In the genomic region with DNA sequence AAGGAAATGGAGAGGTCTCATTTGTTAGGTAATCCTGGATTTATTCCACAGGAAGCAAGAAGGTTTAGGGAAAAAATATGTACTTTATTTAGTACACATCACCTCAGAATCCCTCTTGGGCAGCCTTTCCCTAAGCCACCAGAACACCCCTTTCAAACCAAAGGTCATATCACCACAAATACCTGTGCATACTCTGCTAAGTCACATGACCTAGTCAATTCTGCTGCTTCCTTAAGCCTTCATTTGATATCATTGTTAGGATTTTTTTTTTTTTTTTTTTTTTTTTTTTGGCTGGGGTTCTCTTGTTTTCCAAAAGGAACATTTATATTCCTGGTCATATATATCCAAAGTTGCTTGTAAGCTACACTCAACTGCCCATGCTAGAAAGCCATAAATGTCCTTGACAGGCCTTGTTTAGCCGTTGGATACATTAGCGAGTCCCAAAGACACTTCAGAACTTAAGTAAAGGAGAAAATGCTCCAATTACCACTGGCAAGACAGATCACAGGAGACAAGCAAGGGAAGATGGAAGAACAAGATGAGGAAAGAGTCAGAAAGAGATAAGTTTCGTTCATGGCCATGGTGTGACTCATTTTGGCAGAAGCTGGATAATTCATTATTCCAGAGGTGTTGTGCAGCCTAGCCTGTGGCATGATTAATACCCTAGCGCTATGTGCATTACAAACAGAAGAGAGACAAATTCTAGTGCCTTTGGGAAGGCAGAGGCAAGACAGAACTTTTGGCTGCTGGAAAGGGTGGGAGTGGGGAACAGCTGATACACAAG, we compare ENCODE assay signal across 2 cellular contexts.
TF ChIP-seq lines count a peak whose summit lies in the region.

No MANE protein-coding gene starts in this region.

TF ChIP-seq in K562, 482 proteins besides CTCF, POLR2A, EP300 and RAD21 (continues in another document):
- TF ChIP-seq GATA2 (CRISPR knock-in tag; IDR thresholded peaks at IDR 0.05) = peak; percentile 48; the same call in 1 of the 2 replicates
- 0 out of 2 replicates have a peak, but pooled peaks have one; percentile 38 for TF ChIP-seq GATAD2A (IDR thresholded peaks at IDR 0.05)
- peak; percentile 30; the same call in 1 of the 2 replicates for TF ChIP-seq TOE1 (IDR thresholded peaks at IDR 0.05; ENCODE audit: borderline replicate concordance)
- no peak for TF ChIP-seq TOE1 (CRISPR knock-in tag; IDR thresholded peaks at IDR 0.05; ENCODE audit: borderline replicate concordance, low read depth)
- TF ChIP-seq THRA (IDR thresholded peaks at IDR 0.05) = no peak
- TF ChIP-seq, protein P1, sequence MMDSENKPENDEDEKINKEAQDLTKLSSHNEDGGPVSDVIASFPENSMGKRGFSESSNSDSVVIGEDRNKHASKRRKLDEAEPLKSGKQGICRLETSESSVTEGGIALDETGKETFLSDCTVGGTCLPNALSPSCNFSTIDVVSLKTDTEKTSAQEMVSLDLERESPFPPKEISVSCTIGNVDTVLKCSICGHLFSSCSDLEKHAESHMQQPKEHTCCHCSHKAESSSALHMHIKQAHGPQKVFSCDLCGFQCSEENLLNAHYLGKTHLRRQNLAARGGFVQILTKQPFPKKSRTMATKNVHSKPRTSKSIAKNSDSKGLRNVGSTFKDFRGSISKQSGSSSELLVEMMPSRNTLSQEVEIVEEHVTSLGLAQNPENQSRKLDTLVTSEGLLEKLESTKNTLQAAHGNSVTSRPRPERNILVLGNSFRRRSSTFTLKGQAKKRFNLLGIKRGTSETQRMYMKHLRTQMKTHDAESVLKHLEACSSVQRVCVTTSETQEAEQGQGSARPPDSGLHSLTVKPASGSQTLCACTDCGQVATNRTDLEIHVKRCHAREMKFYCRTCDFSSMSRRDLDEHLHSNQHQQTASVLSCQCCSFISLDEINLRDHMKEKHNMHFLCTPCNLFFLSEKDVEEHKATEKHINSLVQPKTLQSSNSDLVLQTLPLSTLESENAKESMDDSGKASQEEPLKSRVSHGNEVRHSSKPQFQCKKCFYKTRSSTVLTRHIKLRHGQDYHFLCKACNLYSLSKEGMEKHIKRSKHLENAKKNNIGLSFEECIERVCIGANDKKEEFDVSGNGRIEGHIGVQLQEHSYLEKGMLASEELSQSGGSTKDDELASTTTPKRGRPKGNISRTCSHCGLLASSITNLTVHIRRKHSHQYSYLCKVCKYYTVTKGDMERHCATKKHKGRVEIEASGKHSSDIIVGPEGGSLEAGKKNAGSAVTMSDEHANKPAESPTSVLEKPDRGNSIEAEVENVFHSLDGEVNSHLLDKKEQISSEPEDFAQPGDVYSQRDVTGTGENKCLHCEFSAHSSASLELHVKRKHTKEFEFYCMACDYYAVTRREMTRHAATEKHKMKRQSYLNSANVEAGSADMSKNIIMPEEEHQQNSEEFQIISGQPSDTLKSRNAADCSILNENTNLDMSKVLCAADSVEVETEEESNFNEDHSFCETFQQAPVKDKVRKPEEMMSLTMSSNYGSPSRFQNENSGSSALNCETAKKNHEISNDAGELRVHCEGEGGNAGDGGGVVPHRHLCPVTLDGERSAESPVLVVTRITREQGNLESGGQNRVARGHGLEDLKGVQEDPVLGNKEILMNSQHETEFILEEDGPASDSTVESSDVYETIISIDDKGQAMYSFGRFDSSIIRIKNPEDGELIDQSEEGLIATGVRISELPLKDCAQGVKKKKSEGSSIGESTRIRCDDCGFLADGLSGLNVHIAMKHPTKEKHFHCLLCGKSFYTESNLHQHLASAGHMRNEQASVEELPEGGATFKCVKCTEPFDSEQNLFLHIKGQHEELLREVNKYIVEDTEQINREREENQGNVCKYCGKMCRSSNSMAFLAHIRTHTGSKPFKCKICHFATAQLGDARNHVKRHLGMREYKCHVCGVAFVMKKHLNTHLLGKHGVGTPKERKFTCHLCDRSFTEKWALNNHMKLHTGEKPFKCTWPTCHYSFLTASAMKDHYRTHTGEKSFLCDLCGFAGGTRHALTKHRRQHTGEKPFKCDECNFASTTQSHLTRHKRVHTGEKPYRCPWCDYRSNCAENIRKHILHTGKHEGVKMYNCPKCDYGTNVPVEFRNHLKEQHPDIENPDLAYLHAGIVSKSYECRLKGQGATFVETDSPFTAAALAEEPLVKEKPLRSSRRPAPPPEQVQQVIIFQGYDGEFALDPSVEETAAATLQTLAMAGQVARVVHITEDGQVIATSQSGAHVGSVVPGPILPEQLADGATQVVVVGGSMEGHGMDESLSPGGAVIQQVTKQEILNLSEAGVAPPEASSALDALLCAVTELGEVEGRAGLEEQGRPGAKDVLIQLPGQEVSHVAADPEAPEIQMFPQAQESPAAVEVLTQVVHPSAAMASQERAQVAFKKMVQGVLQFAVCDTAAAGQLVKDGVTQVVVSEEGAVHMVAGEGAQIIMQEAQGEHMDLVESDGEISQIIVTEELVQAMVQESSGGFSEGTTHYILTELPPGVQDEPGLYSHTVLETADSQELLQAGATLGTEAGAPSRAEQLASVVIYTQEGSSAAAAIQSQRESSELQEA (IDR thresholded peaks at IDR 0.05; ENCODE audit: low read depth) = no peak
- TF ChIP-seq MEIS2 (IDR thresholded peaks at IDR 0.05; ENCODE audit: partially characterized antibody) = peak; percentile 88
- no peak for TF ChIP-seq ZBTB2 (IDR thresholded peaks at IDR 0.05)
- peak; percentile 85 for TF ChIP-seq JUND (IDR thresholded peaks at IDR 0.05; ENCODE audit: borderline replicate concordance, low read depth, low read length)
- peak; percentile 81; the same call in 2 of the 3 replicates for TF ChIP-seq JUND (tag; IDR thresholded peaks at IDR 0.05; ENCODE audit: borderline replicate concordance, low read depth, low read length)
- TF ChIP-seq MTA2 (IDR thresholded peaks at IDR 0.05; ENCODE audit: low read depth) = peak; percentile 23; the same call in 1 of the 2 replicates
- TF ChIP-seq MXI1 (IDR thresholded peaks at IDR 0.05; ENCODE audit: low read depth, low read length) = no peak
- TF ChIP-seq SMARCA4 (IDR thresholded peaks at IDR 0.05) = peak; percentile 71
- no peak for TF ChIP-seq TGIF2 (CRISPR knock-in tag; IDR thresholded peaks at IDR 0.05)

TF ChIP-seq in HepG2, 621 proteins besides CTCF, POLR2A, EP300 and RAD21 (continues in another document):
- TF ChIP-seq ZNF670 (CRISPR knock-in tag; IDR thresholded peaks at IDR 0.05; ENCODE audit: borderline replicate concordance) (no peak), ZNF296 (CRISPR knock-in tag; conservative IDR thresholded peaks at IDR 0.05) (no peak), ZFX (CRISPR knock-in tag; IDR thresholded peaks at IDR 0.05; ENCODE audit: low read depth) (no peak), TBP (CRISPR knock-in tag; IDR thresholded peaks at IDR 0.05) (no peak), ARNT (IDR thresholded peaks at IDR 0.05) (no peak), ZBTB40 (IDR thresholded peaks at IDR 0.05) (no peak), ZBTB40 (CRISPR knock-in tag; IDR thresholded peaks at IDR 0.05) (no peak), MYC (CRISPR knock-in tag; IDR thresholded peaks at IDR 0.05; ENCODE audit: borderline replicate concordance) (no peak), ZBTB7B (CRISPR knock-in tag; IDR thresholded peaks at IDR 0.05) (no peak), KDM3A (CRISPR knock-in tag; IDR thresholded peaks at IDR 0.05; ENCODE audit: low read depth) (no peak), RFXAP (CRISPR knock-in tag; IDR thresholded peaks at IDR 0.05; ENCODE audit: borderline replicate concordance) (no peak), ZNF674 (CRISPR knock-in tag; IDR thresholded peaks at IDR 0.05; ENCODE audit: low read depth) (no peak), SMAD1 (CRISPR knock-in tag; IDR thresholded peaks at IDR 0.05; ENCODE audit: borderline replicate concordance, low read depth) (no peak), SOX13 (IDR thresholded peaks at IDR 0.05) (no peak), SOX13 (CRISPR knock-in tag; conservative IDR thresholded peaks at IDR 0.05 in 1 of 2, IDR thresholded peaks at IDR 0.05 in 1 of 2) (no peak)
- TF ChIP-seq, protein P2, sequence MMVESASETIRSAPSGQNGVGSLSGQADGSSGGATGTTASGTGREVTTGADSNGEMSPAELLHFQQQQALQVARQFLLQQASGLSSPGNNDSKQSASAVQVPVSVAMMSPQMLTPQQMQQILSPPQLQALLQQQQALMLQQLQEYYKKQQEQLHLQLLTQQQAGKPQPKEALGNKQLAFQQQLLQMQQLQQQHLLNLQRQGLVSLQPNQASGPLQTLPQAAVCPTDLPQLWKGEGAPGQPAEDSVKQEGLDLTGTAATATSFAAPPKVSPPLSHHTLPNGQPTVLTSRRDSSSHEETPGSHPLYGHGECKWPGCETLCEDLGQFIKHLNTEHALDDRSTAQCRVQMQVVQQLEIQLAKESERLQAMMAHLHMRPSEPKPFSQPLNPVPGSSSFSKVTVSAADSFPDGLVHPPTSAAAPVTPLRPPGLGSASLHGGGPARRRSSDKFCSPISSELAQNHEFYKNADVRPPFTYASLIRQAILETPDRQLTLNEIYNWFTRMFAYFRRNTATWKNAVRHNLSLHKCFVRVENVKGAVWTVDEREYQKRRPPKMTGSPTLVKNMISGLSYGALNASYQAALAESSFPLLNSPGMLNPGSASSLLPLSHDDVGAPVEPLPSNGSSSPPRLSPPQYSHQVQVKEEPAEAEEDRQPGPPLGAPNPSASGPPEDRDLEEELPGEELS (CRISPR knock-in tag; IDR thresholded peaks at IDR 0.05) = no peak
- TF ChIP-seq, protein P3, sequence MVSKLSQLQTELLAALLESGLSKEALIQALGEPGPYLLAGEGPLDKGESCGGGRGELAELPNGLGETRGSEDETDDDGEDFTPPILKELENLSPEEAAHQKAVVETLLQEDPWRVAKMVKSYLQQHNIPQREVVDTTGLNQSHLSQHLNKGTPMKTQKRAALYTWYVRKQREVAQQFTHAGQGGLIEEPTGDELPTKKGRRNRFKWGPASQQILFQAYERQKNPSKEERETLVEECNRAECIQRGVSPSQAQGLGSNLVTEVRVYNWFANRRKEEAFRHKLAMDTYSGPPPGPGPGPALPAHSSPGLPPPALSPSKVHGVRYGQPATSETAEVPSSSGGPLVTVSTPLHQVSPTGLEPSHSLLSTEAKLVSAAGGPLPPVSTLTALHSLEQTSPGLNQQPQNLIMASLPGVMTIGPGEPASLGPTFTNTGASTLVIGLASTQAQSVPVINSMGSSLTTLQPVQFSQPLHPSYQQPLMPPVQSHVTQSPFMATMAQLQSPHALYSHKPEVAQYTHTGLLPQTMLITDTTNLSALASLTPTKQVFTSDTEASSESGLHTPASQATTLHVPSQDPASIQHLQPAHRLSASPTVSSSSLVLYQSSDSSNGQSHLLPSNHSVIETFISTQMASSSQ (IDR thresholded peaks at IDR 0.05; ENCODE audit: low read depth) = no peak
- TF ChIP-seq, protein P3 (CRISPR knock-in tag; IDR thresholded peaks at IDR 0.05; ENCODE audit: borderline replicate concordance) = no peak
